In the genomic region with DNA sequence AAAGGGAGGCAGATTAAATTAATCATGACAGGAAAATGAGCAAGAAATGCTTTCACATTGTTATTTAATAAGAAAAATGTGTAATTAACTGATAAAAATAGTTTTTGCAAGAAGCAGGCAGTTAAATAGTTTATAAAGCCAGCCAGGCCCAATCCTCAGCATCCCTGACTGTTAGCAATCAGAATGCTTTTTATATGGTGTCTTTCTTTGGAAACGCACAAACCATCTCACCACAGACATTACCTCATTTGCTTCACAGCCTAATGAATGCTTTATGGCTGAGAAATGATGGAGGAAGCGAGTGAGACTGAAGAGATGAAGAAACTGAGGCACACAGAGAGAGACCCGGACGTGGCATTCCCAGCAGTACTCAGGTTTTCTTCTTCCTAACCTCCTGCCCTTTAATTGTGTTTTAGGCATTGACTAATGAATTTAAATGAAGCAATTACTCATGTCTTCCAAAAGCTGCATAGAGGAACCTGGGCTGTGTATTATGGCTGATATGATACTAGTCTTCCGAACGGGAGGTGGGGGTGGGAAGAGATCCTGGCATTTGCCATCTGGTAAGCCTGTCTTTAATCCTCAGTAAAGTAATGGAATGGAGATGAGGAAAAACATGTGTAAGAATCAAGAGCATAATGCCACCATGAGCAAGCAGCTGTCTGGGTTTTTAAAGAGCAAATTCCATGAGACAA, we compare ENCODE assay signal across 18 cellular contexts.
DNase-seq lines count a peak whose midpoint lies in the region; ATAC-seq and TF ChIP-seq lines count a peak whose summit lies in the region.
"Had no signal": no experiment of that assay in that cellular context is flagged by ENCODE, and none has a peak within 500 bp of the region (broad histone marks: within the 10 kb centered on the region; RNA-seq: fewer than 3 reads in every experiment).

No MANE protein-coding gene starts in this region.

- H3K4me3 ChIP-seq in dorsolateral prefrontal cortex: no peak overlapping the region
- no peak overlapping the region for H3K4me3 ChIP-seq in left lung
- H3K4me3 ChIP-seq: PC-9, SJSA1 had no signal

- H3K27ac ChIP-seq in dorsolateral prefrontal cortex (peak overlapping the region in 36 of 59 donors; percentile 1 to 73 (median 48)), left lung (no peak overlapping the region)
- H3K27ac ChIP-seq: PC-9, SJSA1 had no signal

- intact Hi-C loops in dorsolateral prefrontal cortex (cut with DNase I): no loop called here
- intact Hi-C loops in left lung (cut with DNase I): no loop called here

- CTCF ChIA-PET in activated naive CD4-positive, alpha-beta T cell treated with anti-CD3 and anti-CD28 coated beads, Interleukin-2, amount 10 ng/mL, durations not matched to agents 7 days and 5 days (lab: Charles Lee): interaction anchor here (1.2 kb wide), 1 partner anchor 23 kb away, joined by 3 read pairs; no protein-coding TSS in a partner anchor

- H3K27ac Mint-ChIP-seq in activated naive CD4-positive, alpha-beta T cell treated with anti-CD3 and anti-CD28 coated beads, Interleukin-2, amount 10 ng/mL, durations not matched to agents 7 days and 5 days: no peak overlapping the region
- H3K27ac Mint-ChIP-seq in HFFc6: no peak overlapping the region
- H3K27ac Mint-ChIP-seq: B cell; CD4-positive, alpha-beta T cell had no signal

- TF ChIP-seq CTCF in dorsolateral prefrontal cortex (IDR thresholded peaks at IDR 0.05 in 54 of 56, conservative IDR thresholded peaks at IDR 0.05 in 2 of 56; ENCODE audit: low read depth in 1 of 56, partially characterized antibody in 56 of 56) (no peak), left lung (IDR thresholded peaks at IDR 0.05) (no peak), HFFc6 (IDR thresholded peaks at IDR 0.05) (no peak)

- no peaks in the 10 kb centered on the region for H3K36me3 ChIP-seq in left lung
- H3K36me3 ChIP-seq: SJSA1 had no signal

- peak; percentile 66 for DNase-seq in D341Med (ENCODE audit: low spot score)
- DNase-seq in NCI-H82 treated with DMSO at 0.1 percent for 48 hours (lab: John Stamatoyannopoulos, UW; ENCODE audit: unreplicated experiment): peak; percentile 89
- DNase-seq in dorsolateral prefrontal cortex: no peak
- DNase-seq in superior temporal gyrus (ENCODE audit: extremely low spot score): peak; percentile 10
- no peak for DNase-seq in left lung
- no peak for DNase-seq in activated naive CD4-positive, alpha-beta T cell treated with anti-CD3 and anti-CD28 coated beads, Interleukin-2, amount 10 ng/mL, durations not matched to agents 7 days and 5 days
- DNase-seq in HFFc6: no peak
- DNase-seq: CD4-positive, alpha-beta T cell; DND-41; GDM1; KBM-7; NCI-H1417 treated with DMSO at 0.1 percent for 48 hours; NCI-H1930; NCI-H446; NCI-H748 treated with DMSO at 0.1 percent for 48 hours; PC-9 had no signal

- no peaks in the 10 kb centered on the region for H3K4me1 ChIP-seq in left lung
- H3K4me1 ChIP-seq: SJSA1 had no signal

- H3K36me3 Mint-ChIP-seq in activated naive CD4-positive, alpha-beta T cell treated with anti-CD3 and anti-CD28 coated beads, Interleukin-2, amount 10 ng/mL, durations not matched to agents 7 days and 5 days: no peaks in the 10 kb centered on the region
- H3K36me3 Mint-ChIP-seq in HFFc6 (ENCODE audit: low read depth): 0 out of 2 replicates have a peak, but pooled peaks cover 5% of the 10 kb centered on the region

- ATAC-seq in left lung: no peak

- H3K4me3 Mint-ChIP-seq in activated naive CD4-positive, alpha-beta T cell treated with anti-CD3 and anti-CD28 coated beads, Interleukin-2, amount 10 ng/mL, durations not matched to agents 7 days and 5 days: no peak overlapping the region
- no peak overlapping the region for H3K4me3 Mint-ChIP-seq in HFFc6
- H3K4me3 Mint-ChIP-seq: B cell; CD4-positive, alpha-beta T cell had no signal

- peaks cover 0 to 11% of the 10 kb centered on the region in 2 donors for H3K9me3 ChIP-seq in left lung
- H3K9me3 ChIP-seq: SJSA1 had no signal

- H3K27me3 ChIP-seq in dorsolateral prefrontal cortex (no peaks in the 10 kb centered on the region), left lung (no peaks in the 10 kb centered on the region)
- H3K27me3 ChIP-seq: SJSA1 had no signal

- H3K27me3 Mint-ChIP-seq in activated naive CD4-positive, alpha-beta T cell treated with anti-CD3 and anti-CD28 coated beads, Interleukin-2, amount 10 ng/mL, durations not matched to agents 7 days and 5 days: peaks cover 3% of the 10 kb centered on the region
- H3K27me3 Mint-ChIP-seq in HFFc6 (ENCODE audit: insufficient read depth): peaks cover 1% of the 10 kb centered on the region
- H3K27me3 Mint-ChIP-seq: CD4-positive, alpha-beta T cell had no signal

- no peaks in the 10 kb centered on the region for H3K4me1 Mint-ChIP-seq in activated naive CD4-positive, alpha-beta T cell treated with anti-CD3 and anti-CD28 coated beads, Interleukin-2, amount 10 ng/mL, durations not matched to agents 7 days and 5 days
- H3K4me1 Mint-ChIP-seq in HFFc6 (ENCODE audit: low read depth): peaks cover 13% of the 10 kb centered on the region; the same call in 1 of the 2 replicates
- H3K4me1 Mint-ChIP-seq: B cell had no signal

- peaks cover 4% of the 10 kb centered on the region for H3K9me3 Mint-ChIP-seq in activated naive CD4-positive, alpha-beta T cell treated with anti-CD3 and anti-CD28 coated beads, Interleukin-2, amount 10 ng/mL, durations not matched to agents 7 days and 5 days
- peaks cover 15% of the 10 kb centered on the region for H3K9me3 Mint-ChIP-seq in HFFc6

Comparison
In these comparisons a context has a peak if more than half of its experiments do, and no peak if none do; other contexts are left out.
1. DNase-seq: peak in D341Med (single experiment), NCI-H82 treated with DMSO at 0.1 percent for 48 hours (single experiment) and superior temporal gyrus (single experiment); none in dorsolateral prefrontal cortex (0 of 10), left lung (0 of 2), activated naive CD4-positive, alpha-beta T cell treated with anti-CD3 and anti-CD28 coated beads, Interleukin-2, amount 10 ng/mL, durations not matched to agents 7 days and 5 days (single experiment) and HFFc6 (single experiment).
2. H3K27ac ChIP-seq: peak in dorsolateral prefrontal cortex (36 of 59); none in left lung (0 of 2).